ENCODE assay signal across 11 cellular contexts in genomic region chr3:114902691-114903101, GRCh38.
DNase-seq lines count a peak whose midpoint lies in the region; ATAC-seq lines count a peak whose summit lies in the region.
"Had no signal": no experiment of that assay in that cellular context is flagged by ENCODE, and none has a peak within 500 bp of the region (broad histone marks: within the 10 kb centered on the region; RNA-seq: fewer than 3 reads in every experiment).

No MANE protein-coding gene starts in this region.

- ATAC-seq in GM21528 (IDR thresholded peaks at IDR 0.05; ENCODE audit: low FRiP score, unreplicated experiment) = peak; percentile 51
- no peak for ATAC-seq in GM19328 (IDR thresholded peaks at IDR 0.05; ENCODE audit: unreplicated experiment)

- DNase-seq in M059J (ENCODE audit: low read depth) (peak; percentile 35), globus pallidus (ENCODE audit: low spot score) (peak; percentile 48), renal cortical epithelial cell (ENCODE audit: low read depth) (peak; percentile 98), ureter (ENCODE audit: low spot score) (no peak)
- no peak for DNase-seq in activated CD8-positive, alpha-beta memory T cell treated with anti-CD3 and anti-CD28 coated beads, Interleukin-2, amount 50 U/mL, for 48 hours
- no peak for DNase-seq in activated CD4-positive, CD25-positive, alpha-beta regulatory T cell (lab: John Stamatoyannopoulos, UW)
- DNase-seq: activated T-cell treated with anti-CD3 and anti-CD28 coated beads, Interleukin-2, amount 50 U/mL, for 48 hours; MM.1S; naive thymus-derived CD4-positive, alpha-beta T cell had no signal

Comparison
In these comparisons a context has a peak if more than half of its experiments do, and no peak if none do; other contexts are left out.
1. DNase-seq: peak in M059J (single experiment), globus pallidus (single experiment) and renal cortical epithelial cell (single experiment); none in activated CD8-positive, alpha-beta memory T cell treated with anti-CD3 and anti-CD28 coated beads, Interleukin-2, amount 50 U/mL, for 48 hours (single experiment), ureter (single experiment) and activated CD4-positive, CD25-positive, alpha-beta regulatory T cell (0 of 4).